In genomic region chr5:177427211-177427822, GRCh38 we compare ENCODE assay signal across 8 cellular contexts. TPM values are rescaled to one million over a fixed set of nuclear protein-coding genes. Genes with fewer than 3 reads are reported as not detected.
A peak's percentile ranks its signal among the peaks of the same experiment; 100 is the strongest.
DNase-seq lines count a peak whose midpoint lies in the region; ATAC-seq and TF ChIP-seq lines count a peak whose summit lies in the region.

No MANE protein-coding gene starts in this region.

- TF ChIP-seq POLR2A in sigmoid colon (IDR thresholded peaks at IDR 0.05): no peak

- H3K9me2 ChIP-seq in SK-N-SH: no peaks in the 10 kb centered on the region

- ATAC-seq in SK-N-SH treated with all-trans-retinoic acid at 6 μM for 48 hours: no peak

- 0 out of 2 replicates have a peak, but pooled peaks cover 13% of the 10 kb centered on the region for H4K20me1 ChIP-seq in SK-N-SH (ENCODE audit: insufficient read depth)

- H2AFZ ChIP-seq in SK-N-SH (ENCODE audit: low read depth): no peak overlapping the region

- no peak for TF ChIP-seq RAD21 in SK-N-SH (IDR thresholded peaks at IDR 0.05; ENCODE audit: low read length)

- WGBS in SK-N-SH (ENCODE audit: low lambda C conversion rate): 15% methylated on average over 11 of the region's 11 CpGs
- 8 to 9% methylated on average over 11 of the region's 11 CpGs for WGBS in sigmoid colon, 2 donors

- H3K4me2 ChIP-seq in SK-N-SH: peak overlapping the region; percentile 99

- peak; percentile 78 for DNase-seq in SK-N-SH
- DNase-seq in SJSA1 (ENCODE audit: low read depth in 1 of 2, low spot score in 2 of 2): peak in 1 of 2 experiments; percentile 34
- DNase-seq in fibroblast of peridontal ligament (ENCODE audit: extremely low read depth): peak; percentile 7
- DNase-seq in sigmoid colon: no peak
- DNase-seq in Kasumi-1 (lab: John Stamatoyannopoulos, UW): no peak
- no peak for DNase-seq in NCI-H1092 (lab: John Stamatoyannopoulos, UW)
- no peak for DNase-seq in amniotic stem cell (lab: John Stamatoyannopoulos, UW)

- H3K27me3 ChIP-seq in SK-N-SH (ENCODE audit: insufficient read depth): no peaks in the 10 kb centered on the region
- H3K27me3 ChIP-seq in SJSA1 (replicated peaks): no peaks in the 10 kb centered on the region
- H3K27me3 ChIP-seq in sigmoid colon: no peaks in the 10 kb centered on the region

- peaks cover 30% of the 10 kb centered on the region for H3K79me2 ChIP-seq in SK-N-SH (ENCODE audit: insufficient read depth)

- TF ChIP-seq EP300 in SK-N-SH (IDR thresholded peaks at IDR 0.05; ENCODE audit: borderline replicate concordance in 1 of 2, low read depth in 1 of 2, low read length in 1 of 2) (no peak), sigmoid colon (IDR thresholded peaks at IDR 0.05) (no peak)

- CTCF ChIA-PET in SK-N-SH (lab: Yijun Ruan, JAX): interaction anchor here (0.7 to 10.8 kb wide), 11 partner anchors 9 to 314 kb away, joined by 3 to 120 read pairs (median 4); no protein-coding TSS in a partner anchor

- H3K9me3 ChIP-seq in SK-N-SH (no peaks in the 10 kb centered on the region), SJSA1 (replicated peaks) (no peaks in the 10 kb centered on the region), sigmoid colon (no peaks in the 10 kb centered on the region)

- peak overlapping the region; percentile 56 to 82; a peak in 3 of 4 replicates for H3K27ac ChIP-seq in SK-N-SH (ENCODE audit: low read depth in 2 of 2, low read length in 1 of 2)
- H3K27ac ChIP-seq in SJSA1: peak overlapping the region; percentile 67; the same call in 1 of the 2 replicates
- H3K27ac ChIP-seq in sigmoid colon: peak overlapping the region; percentile 86 to 93 (median 89)

- peak overlapping the region; percentile 79 to 82 for H3K4me3 ChIP-seq in SK-N-SH (ENCODE audit: low read depth in 2 of 2, low read length in 1 of 2)
- H3K4me3 ChIP-seq in SJSA1: peak overlapping the region; percentile 90
- H3K4me3 ChIP-seq in sigmoid colon: peak overlapping the region; percentile 73 to 92 (median 80)

- H3K36me3 ChIP-seq in SK-N-SH (replicated peaks in 1 of 2; ENCODE audit: control insufficient read depth in 1 of 2, insufficient read depth in 2 of 2, low read length in 1 of 2) (peaks cover 0 to 14% of the 10 kb centered on the region in 2 experiments), SJSA1 (peaks cover 42% of the 10 kb centered on the region), sigmoid colon (peaks cover 0 to 20% (median 8%) of the 10 kb centered on the region in 4 donors)

- peak overlapping the region; percentile 96 for H3K9ac ChIP-seq in SK-N-SH

- intact Hi-C loops in sigmoid colon (cut with DNase I): loop anchor here (2.0 kb wide), 2 partner anchors 27 to 71 kb away; no protein-coding TSS in a partner anchor

- POLR2A ChIA-PET in SK-N-SH (lab: Yijun Ruan, JAX): interaction anchor here (0.7 to 2.1 kb wide), 7 partner anchors 10 to 28 kb away, joined by 3 to 16 read pairs (median 6); partner anchors contain the start of gene PRR7

- TF ChIP-seq CTCF in SK-N-SH (IDR thresholded peaks at IDR 0.05) (no peak), sigmoid colon (IDR thresholded peaks at IDR 0.05) (no peak)

- H3K4me1 ChIP-seq in SK-N-SH (ENCODE audit: control insufficient read depth in 1 of 2, insufficient read depth in 2 of 2, low read depth in 1 of 2, low read length in 1 of 2) (peaks cover 5 to 33% of the 10 kb centered on the region in 2 experiments; a peak in 2 of 4 replicates), SJSA1 (replicated peaks) (peaks cover 21% of the 10 kb centered on the region), sigmoid colon (peaks cover 0 to 43% (median 38%) of the 10 kb centered on the region in 4 donors)

- H3F3A ChIP-seq in SK-N-SH (replicated peaks; ENCODE audit: insufficient read depth): peaks cover 12% of the 10 kb centered on the region

TF ChIP-seq in SK-N-SH, 30 proteins besides CTCF, POLR2A, EP300 and RAD21:
- 0 out of 2 replicates have a peak, but pooled peaks have one; percentile 68 for TF ChIP-seq MAX (IDR thresholded peaks at IDR 0.05; ENCODE audit: low read depth)
- TF ChIP-seq MXI1 (IDR thresholded peaks at IDR 0.05; ENCODE audit: low read depth, low read length): peak; percentile 89
- TF ChIP-seq GATA2 (CRISPR knock-in tag; IDR thresholded peaks at IDR 0.05): peak; percentile 68
- TF ChIP-seq SIN3A (IDR thresholded peaks at IDR 0.05; ENCODE audit: borderline replicate concordance, low read depth, low read length): peak; percentile 40; the same call in 1 of the 2 replicates
- TF ChIP-seq RCOR1 (IDR thresholded peaks at IDR 0.05; ENCODE audit: low read length): no peak
TF ChIP-seq in SK-N-SH: peak in this region for 4.

TF ChIP-seq in SK-N-SH treated with all-trans-retinoic acid at 6 μM for 48 hours, 23 proteins besides CTCF, POLR2A, EP300 and RAD21 (continues in another document):
- TF ChIP-seq ARNTL (CRISPR knock-in tag; IDR thresholded peaks at IDR 0.05; ENCODE audit: borderline replicate concordance, low read depth): no peak
- no peak for TF ChIP-seq CSDC2 (CRISPR knock-in tag; IDR thresholded peaks at IDR 0.05)
- no peak for TF ChIP-seq PPARA (CRISPR knock-in tag; IDR thresholded peaks at IDR 0.05; ENCODE audit: borderline replicate concordance)
- no peak for TF ChIP-seq TOX (CRISPR knock-in tag; IDR thresholded peaks at IDR 0.05; ENCODE audit: borderline replicate concordance)
- TF ChIP-seq PATZ1 (CRISPR knock-in tag; IDR thresholded peaks at IDR 0.05; ENCODE audit: borderline replicate concordance): no peak
- no peak for TF ChIP-seq GLIS3 (CRISPR knock-in tag; IDR thresholded peaks at IDR 0.05)
- no peak for TF ChIP-seq ISL1 (CRISPR knock-in tag; IDR thresholded peaks at IDR 0.05)
- no peak for TF ChIP-seq CSRNP3 (CRISPR knock-in tag; IDR thresholded peaks at IDR 0.05)
- TF ChIP-seq ZNF565 (CRISPR knock-in tag; conservative IDR thresholded peaks at IDR 0.05; ENCODE audit: low read depth): no peak
- no peak for TF ChIP-seq BACH2 (CRISPR knock-in tag; IDR thresholded peaks at IDR 0.05; ENCODE audit: borderline replicate concordance)

RNA-seq across cellular contexts. Expression of gene GRK6, which starts 0.8 kb away (rescaled TPM):
- polyA plus RNA-seq in SK-N-SH (2012; rRNA removed) (35.9 and 39.5 TPM in 2 replicates), sigmoid colon (10 to 100 TPM; 18.7 to 47.9 (median 22.8) TPM)
- 28.3 and 36.2 TPM in 2 replicates for polyA plus RNA-seq in SK-N-SH (2012; cell fraction: cytosol; rRNA removed)
- 28.0 and 30.6 TPM in 2 replicates for polyA plus RNA-seq in SK-N-SH (2012; cell fraction: nucleus; rRNA removed)
- 103 and 113 TPM in 2 replicates for total RNA-seq in SJSA1 (2014; rRNA removed; shearing (Covaris generic))
- 10 to 100 TPM; 16.5 to 29.2 (median 21.3) TPM for total RNA-seq in sigmoid colon

RNA-seq across cellular contexts. Expression of gene F12, which starts 18.0 kb away (rescaled TPM):
- polyA plus RNA-seq in SK-N-SH (2012; rRNA removed) (3.8 and 4.3 TPM in 2 replicates), sigmoid colon (10 to 100 TPM in 1 of 3 donors, 1 to 10 TPM in 2; 3.6 to 14.0 (median 8.1) TPM)
- 1.2 and 3.0 TPM in 2 replicates for polyA plus RNA-seq in SK-N-SH (2012; cell fraction: cytosol; rRNA removed)
- polyA plus RNA-seq in SK-N-SH (2012; cell fraction: nucleus; rRNA removed): 8.5 and 16.3 TPM in 2 replicates
- total RNA-seq in SJSA1 (2014; rRNA removed; shearing (Covaris generic)): 0.74 and 3.9 TPM in 2 replicates
- total RNA-seq in sigmoid colon: under 1 TPM in 3 of 4 donors, not detected in 1; 0.36 to 0.83 (median 0.81) TPM

RNA-seq across cellular contexts. Expression of gene PRR7, which starts 19.3 kb away (rescaled TPM):
- 12.5 and 17.1 TPM in 2 replicates for polyA plus RNA-seq in SK-N-SH (2012; rRNA removed)
- 12.6 and 23.0 TPM in 2 replicates for polyA plus RNA-seq in SK-N-SH (2012; cell fraction: cytosol; rRNA removed)
- polyA plus RNA-seq in SK-N-SH (2012; cell fraction: nucleus; rRNA removed): 29.5 and 41.3 TPM in 2 replicates
- 7.4 and 12.6 TPM in 2 replicates for total RNA-seq in SJSA1 (2014; rRNA removed; shearing (Covaris generic))
- 1 to 10 TPM in 3 of 4 donors, under 1 TPM in 1; 0.82 to 2.5 (median 1.7) TPM for total RNA-seq in sigmoid colon
- polyA plus RNA-seq in sigmoid colon: 1 to 10 TPM in 1 of 3 donors, not detected in 2; 3.7 TPM

RNA-seq across cellular contexts. Expression of gene PFN3, which starts 26.9 kb away (rescaled TPM):
- polyA plus RNA-seq in SK-N-SH (2012; rRNA removed) (not detected in 2 replicates), sigmoid colon (not detected)
- not detected in 2 replicates for polyA plus RNA-seq in SK-N-SH (2012; cell fraction: cytosol; rRNA removed)
- polyA plus RNA-seq in SK-N-SH (2012; cell fraction: nucleus; rRNA removed): not detected in 2 replicates
- not detected in 2 replicates for total RNA-seq in SJSA1 (2014; rRNA removed; shearing (Covaris generic))
- not detected for total RNA-seq in sigmoid colon

RNA-seq across cellular contexts. Expression of gene SLC34A1, which starts 43.1 kb away (rescaled TPM):
- polyA plus RNA-seq in SK-N-SH (2012; rRNA removed) (0.03 TPM in 1 of 2 replicates, not detected in the other), sigmoid colon (under 1 TPM in 1 of 3 donors, not detected in 2; 0.04 TPM)
- polyA plus RNA-seq in SK-N-SH (2012; cell fraction: cytosol; rRNA removed): not detected in 2 replicates
- not detected in 2 replicates for polyA plus RNA-seq in SK-N-SH (2012; cell fraction: nucleus; rRNA removed)
- not detected in 2 replicates for total RNA-seq in SJSA1 (2014; rRNA removed; shearing (Covaris generic))
- not detected for total RNA-seq in sigmoid colon

Comparison
In these comparisons a context has a peak if more than half of its experiments do, and no peak if none do; other contexts are left out.
1. DNase-seq: peak in SK-N-SH (single experiment) and fibroblast of peridontal ligament (single experiment); none in sigmoid colon (single experiment), Kasumi-1 (0 of 2), NCI-H1092 (single experiment) and amniotic stem cell (single experiment).
2. Peak in every context shown above with its lines, with median percentiles within 50 percentile points of each other: H3K27ac ChIP-seq and H3K4me3 ChIP-seq.